Comparison of ENCODE assay signal across 1 cellular context in genomic region chr1:229227298-229227919, GRCh38.
A peak's percentile ranks its signal among the peaks of the same experiment; 100 is the strongest.
TF ChIP-seq lines count a peak whose summit lies in the region.

No MANE protein-coding gene starts in this region.

TF ChIP-seq in K562, 482 proteins besides CTCF, POLR2A, EP300 and RAD21 (continued from another document and continues in another):
- TF ChIP-seq, protein P1, sequence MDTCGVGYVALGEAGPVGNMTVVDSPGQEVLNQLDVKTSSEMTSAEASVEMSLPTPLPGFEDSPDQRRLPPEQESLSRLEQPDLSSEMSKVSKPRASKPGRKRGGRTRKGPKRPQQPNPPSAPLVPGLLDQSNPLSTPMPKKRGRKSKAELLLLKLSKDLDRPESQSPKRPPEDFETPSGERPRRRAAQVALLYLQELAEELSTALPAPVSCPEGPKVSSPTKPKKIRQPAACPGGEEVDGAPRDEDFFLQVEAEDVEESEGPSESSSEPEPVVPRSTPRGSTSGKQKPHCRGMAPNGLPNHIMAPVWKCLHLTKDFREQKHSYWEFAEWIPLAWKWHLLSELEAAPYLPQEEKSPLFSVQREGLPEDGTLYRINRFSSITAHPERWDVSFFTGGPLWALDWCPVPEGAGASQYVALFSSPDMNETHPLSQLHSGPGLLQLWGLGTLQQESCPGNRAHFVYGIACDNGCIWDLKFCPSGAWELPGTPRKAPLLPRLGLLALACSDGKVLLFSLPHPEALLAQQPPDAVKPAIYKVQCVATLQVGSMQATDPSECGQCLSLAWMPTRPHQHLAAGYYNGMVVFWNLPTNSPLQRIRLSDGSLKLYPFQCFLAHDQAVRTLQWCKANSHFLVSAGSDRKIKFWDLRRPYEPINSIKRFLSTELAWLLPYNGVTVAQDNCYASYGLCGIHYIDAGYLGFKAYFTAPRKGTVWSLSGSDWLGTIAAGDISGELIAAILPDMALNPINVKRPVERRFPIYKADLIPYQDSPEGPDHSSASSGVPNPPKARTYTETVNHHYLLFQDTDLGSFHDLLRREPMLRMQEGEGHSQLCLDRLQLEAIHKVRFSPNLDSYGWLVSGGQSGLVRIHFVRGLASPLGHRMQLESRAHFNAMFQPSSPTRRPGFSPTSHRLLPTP (IDR thresholded peaks at IDR 0.05; ENCODE audit: borderline replicate concordance, extremely low read depth, insufficient read length) = no peak
- no peak for TF ChIP-seq KLF13 (tag; IDR thresholded peaks at IDR 0.05; ENCODE audit: borderline replicate concordance, low read depth)
- TF ChIP-seq ESRRA (IDR thresholded peaks at IDR 0.05; ENCODE audit: borderline replicate concordance, low read depth) = 0 out of 2 replicates have a peak, but pooled peaks have one; percentile 23
- no peak for TF ChIP-seq TFAM (CRISPR knock-in tag; conservative IDR thresholded peaks at IDR 0.05)
- TF ChIP-seq NFE2 (IDR thresholded peaks at IDR 0.05; ENCODE audit: low read depth) = no peak
- TF ChIP-seq SUPT5H (IDR thresholded peaks at IDR 0.05) = no peak
- no peak for TF ChIP-seq ATF1 (CRISPR knock-in tag; IDR thresholded peaks at IDR 0.05)
- 0 out of 2 replicates have a peak, but pooled peaks have one; percentile 8 for TF ChIP-seq ATF1 (tag; IDR thresholded peaks at IDR 0.05)
- no peak for TF ChIP-seq RERE (CRISPR knock-in tag; IDR thresholded peaks at IDR 0.05; ENCODE audit: borderline replicate concordance)
- no peak for TF ChIP-seq ETS2 (tag; IDR thresholded peaks at IDR 0.05; ENCODE audit: borderline replicate concordance, poor library complexity, severe bottlenecking)
- TF ChIP-seq YBX1 (IDR thresholded peaks at IDR 0.05) = no peak
- 0 out of 2 replicates have a peak, but pooled peaks have one; percentile 18 for TF ChIP-seq MYC (IDR thresholded peaks at IDR 0.05; ENCODE audit: low read depth, low read length)
- no peak for TF ChIP-seq MYC (CRISPR knock-in tag; IDR thresholded peaks at IDR 0.05; ENCODE audit: borderline replicate concordance, low read depth)
- TF ChIP-seq MTA2 (IDR thresholded peaks at IDR 0.05; ENCODE audit: low read depth) = no peak
- peak in 1 of 2 experiments; percentile 48; a peak in 1 of 4 replicates for TF ChIP-seq MAZ (CRISPR knock-in tag; conservative IDR thresholded peaks at IDR 0.05 in 1 of 2, IDR thresholded peaks at IDR 0.05 in 1 of 2)
- TF ChIP-seq CCNT2 (IDR thresholded peaks at IDR 0.05; ENCODE audit: borderline replicate concordance, extremely low read depth, insufficient read length, low read depth, low read length) = no peak
- TF ChIP-seq CHCHD3 (CRISPR knock-in tag; IDR thresholded peaks at IDR 0.05) = no peak
- TF ChIP-seq KHSRP (IDR thresholded peaks at IDR 0.05) = no peak
- TF ChIP-seq DMBX1 (CRISPR knock-in tag; IDR thresholded peaks at IDR 0.05; ENCODE audit: borderline replicate concordance) = no peak
- no peak for TF ChIP-seq NONO (IDR thresholded peaks at IDR 0.05; ENCODE audit: low read depth in 2 of 2, low read length in 1 of 2)
- TF ChIP-seq, protein P2, sequence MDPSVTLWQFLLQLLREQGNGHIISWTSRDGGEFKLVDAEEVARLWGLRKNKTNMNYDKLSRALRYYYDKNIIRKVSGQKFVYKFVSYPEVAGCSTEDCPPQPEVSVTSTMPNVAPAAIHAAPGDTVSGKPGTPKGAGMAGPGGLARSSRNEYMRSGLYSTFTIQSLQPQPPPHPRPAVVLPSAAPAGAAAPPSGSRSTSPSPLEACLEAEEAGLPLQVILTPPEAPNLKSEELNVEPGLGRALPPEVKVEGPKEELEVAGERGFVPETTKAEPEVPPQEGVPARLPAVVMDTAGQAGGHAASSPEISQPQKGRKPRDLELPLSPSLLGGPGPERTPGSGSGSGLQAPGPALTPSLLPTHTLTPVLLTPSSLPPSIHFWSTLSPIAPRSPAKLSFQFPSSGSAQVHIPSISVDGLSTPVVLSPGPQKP (CRISPR knock-in tag; IDR thresholded peaks at IDR 0.05) = no peak
- TF ChIP-seq THRAP3 (IDR thresholded peaks at IDR 0.05; ENCODE audit: borderline replicate concordance) = no peak
- TF ChIP-seq, protein P3, sequence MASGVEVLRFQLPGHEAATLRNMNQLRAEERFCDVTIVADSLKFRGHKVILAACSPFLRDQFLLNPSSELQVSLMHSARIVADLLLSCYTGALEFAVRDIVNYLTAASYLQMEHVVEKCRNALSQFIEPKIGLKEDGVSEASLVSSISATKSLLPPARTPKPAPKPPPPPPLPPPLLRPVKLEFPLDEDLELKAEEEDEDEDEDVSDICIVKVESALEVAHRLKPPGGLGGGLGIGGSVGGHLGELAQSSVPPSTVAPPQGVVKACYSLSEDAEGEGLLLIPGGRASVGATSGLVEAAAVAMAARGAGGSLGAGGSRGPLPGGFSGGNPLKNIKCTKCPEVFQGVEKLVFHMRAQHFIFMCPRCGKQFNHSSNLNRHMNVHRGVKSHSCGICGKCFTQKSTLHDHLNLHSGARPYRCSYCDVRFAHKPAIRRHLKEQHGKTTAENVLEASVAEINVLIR (CRISPR knock-in tag; IDR thresholded peaks at IDR 0.05) = no peak
- peak; percentile 49; the same call in 1 of the 2 replicates for TF ChIP-seq CC2D1A (IDR thresholded peaks at IDR 0.05)
- TF ChIP-seq HOMEZ (CRISPR knock-in tag; IDR thresholded peaks at IDR 0.05) = no peak
- TF ChIP-seq ZKSCAN8 (CRISPR knock-in tag; IDR thresholded peaks at IDR 0.05) = no peak
- no peak for TF ChIP-seq SP1 (CRISPR knock-in tag; IDR thresholded peaks at IDR 0.05)
- 0 out of 2 replicates have a peak, but pooled peaks have one; percentile 21 for TF ChIP-seq SOX6 (IDR thresholded peaks at IDR 0.05)
- no peak for TF ChIP-seq XRCC4 (IDR thresholded peaks at IDR 0.05; ENCODE audit: extremely low read depth, insufficient read depth, insufficient read length)
- TF ChIP-seq, protein P4, sequence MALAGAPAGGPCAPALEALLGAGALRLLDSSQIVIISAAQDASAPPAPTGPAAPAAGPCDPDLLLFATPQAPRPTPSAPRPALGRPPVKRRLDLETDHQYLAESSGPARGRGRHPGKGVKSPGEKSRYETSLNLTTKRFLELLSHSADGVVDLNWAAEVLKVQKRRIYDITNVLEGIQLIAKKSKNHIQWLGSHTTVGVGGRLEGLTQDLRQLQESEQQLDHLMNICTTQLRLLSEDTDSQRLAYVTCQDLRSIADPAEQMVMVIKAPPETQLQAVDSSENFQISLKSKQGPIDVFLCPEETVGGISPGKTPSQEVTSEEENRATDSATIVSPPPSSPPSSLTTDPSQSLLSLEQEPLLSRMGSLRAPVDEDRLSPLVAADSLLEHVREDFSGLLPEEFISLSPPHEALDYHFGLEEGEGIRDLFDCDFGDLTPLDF (CRISPR knock-in tag; IDR thresholded peaks at IDR 0.05) = no peak
- TF ChIP-seq ZNF12 (CRISPR knock-in tag; IDR thresholded peaks at IDR 0.05) = no peak
- no peak for TF ChIP-seq ATF4 (CRISPR knock-in tag; IDR thresholded peaks at IDR 0.05)
- no peak for TF ChIP-seq PYGO2 (tag; IDR thresholded peaks at IDR 0.05)
- TF ChIP-seq OTX1 (CRISPR knock-in tag; IDR thresholded peaks at IDR 0.05) = no peak
- no peak for TF ChIP-seq KAT7 (CRISPR knock-in tag; IDR thresholded peaks at IDR 0.05; ENCODE audit: borderline replicate concordance)
- TF ChIP-seq MLLT1 (IDR thresholded peaks at IDR 0.05) = no peak
- TF ChIP-seq USF1 (CRISPR knock-in tag; IDR thresholded peaks at IDR 0.05) = no peak
- no peak for TF ChIP-seq SMARCB1 (IDR thresholded peaks at IDR 0.05; ENCODE audit: insufficient read length, low read depth)
- no peak for TF ChIP-seq NFIC (IDR thresholded peaks at IDR 0.05)
- 0 out of 4 replicates have a peak, but pooled peaks of 1 of the 2 experiments have one; percentile 47 for TF ChIP-seq ARNT (IDR thresholded peaks at IDR 0.05)
